ENCODE assay signal across 22 cellular contexts in the genomic region with DNA sequence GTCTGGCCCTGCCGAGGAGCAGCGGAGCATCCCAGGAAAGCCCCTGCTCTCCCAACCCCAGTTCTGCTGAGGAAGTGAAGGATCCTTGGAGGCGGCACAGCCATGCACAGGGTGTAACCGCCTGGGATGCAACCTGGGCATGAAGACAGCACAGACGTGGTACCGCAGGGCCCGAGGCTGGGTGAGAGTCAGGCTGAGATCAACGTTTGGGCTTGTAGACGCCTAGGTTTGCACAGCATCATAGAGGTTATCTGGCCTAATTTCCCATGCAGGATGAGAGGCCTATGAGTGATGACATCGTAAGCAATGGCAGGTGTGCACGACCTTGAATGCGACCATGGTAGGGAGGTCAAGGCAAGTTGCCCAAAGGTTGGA. TPM values are rescaled to one million over a fixed set of nuclear protein-coding genes. Genes with fewer than 3 reads are reported as not detected.
"Had no signal": no experiment of that assay in that cellular context is flagged by ENCODE, and none has a peak within 500 bp of the region (broad histone marks: within the 10 kb centered on the region; RNA-seq: fewer than 3 reads in every experiment).

No MANE protein-coding gene starts in this region.

- ATAC-seq: effector memory CD8-positive, alpha-beta T cell; stimulated activated naive B cell treated with anti-CD40 and anti-IgM and Interleukin-4, amounts not matched to agents 10 μg/mL and 1 μg/mL and 100 μg/mL, for 72 hours had no signal

- H3K4me3 ChIP-seq: hepatocyte, neural progenitor cell, transverse colon had no signal

- H3K27ac ChIP-seq: hepatocyte, neural progenitor cell, parathyroid adenoma, transverse colon had no signal

- H3K4me1 Mint-ChIP-seq: stimulated activated naive B cell treated with anti-CD40 and anti-IgM and Interleukin-4, amounts not matched to agents 10 μg/mL and 1 μg/mL and 100 μg/mL, for 72 hours had no signal

- H3K9ac ChIP-seq: neural progenitor cell, parathyroid adenoma had no signal

- H3K9me3 Mint-ChIP-seq: effector memory CD8-positive, alpha-beta T cell; stimulated activated naive B cell treated with anti-CD40 and anti-IgM and Interleukin-4, amounts not matched to agents 10 μg/mL and 1 μg/mL and 100 μg/mL, for 72 hours; T-helper 2 cell treated with Interferon-gamma antibody and Interleukin-4, amounts not matched to agents 5 μg/mL and 100 μg/mL, for 36 hours had no signal

- H3K36me3 ChIP-seq: neural progenitor cell, transverse colon had no signal

- H2AFZ ChIP-seq: hepatocyte, neural progenitor cell, parathyroid adenoma had no signal

- H3K4me3 Mint-ChIP-seq: activated naive CD8-positive, alpha-beta T cell; brain; effector memory CD8-positive, alpha-beta T cell; neural progenitor cell; stimulated activated naive B cell treated with anti-CD40 and anti-IgM and Interleukin-4, amounts not matched to agents 10 μg/mL and 1 μg/mL and 100 μg/mL, for 72 hours; T-helper 2 cell treated with Interferon-gamma antibody and Interleukin-4, amounts not matched to agents 5 μg/mL and 100 μg/mL, for 36 hours had no signal

- H3K36me3 Mint-ChIP-seq: activated naive CD8-positive, alpha-beta T cell; brain; neural progenitor cell; stimulated activated naive B cell treated with anti-CD40 and anti-IgM and Interleukin-4, amounts not matched to agents 10 μg/mL and 1 μg/mL and 100 μg/mL, for 72 hours had no signal

- H3K79me2 ChIP-seq: hepatocyte, parathyroid adenoma had no signal

- H3K27me3 Mint-ChIP-seq: activated naive CD8-positive, alpha-beta T cell; stimulated activated naive B cell treated with anti-CD40 and anti-IgM and Interleukin-4, amounts not matched to agents 10 μg/mL and 1 μg/mL and 100 μg/mL, for 72 hours had no signal

- DNase-seq: activated CD4-positive, alpha-beta T cell treated with anti-CD3 and anti-CD28 coated beads, Interleukin-2, amount 50 U/mL, for 1 hour; activated CD4-positive, CD25-positive, alpha-beta regulatory T cell; activated gamma-delta T cell treated with Interleukin-2 at 50 U/mL for 16 hours; amniotic stem cell; effector memory CD8-positive, alpha-beta T cell; left ventricle myocardium superior; mesendoderm; retina; stimulated activated CD4-positive, alpha-beta T cell treated with anti-CD3 and anti-CD28 coated beads, Interleukin-15, amount 100 ng/mL, for 24 hours; stimulated activated CD4-positive, alpha-beta T cell treated with anti-CD3 and anti-CD28 coated beads, Interleukin-4, amount 100 ng/mL, for 1 hour; stimulated activated naive B cell treated with anti-CD40 and anti-IgM and Interleukin-4, amounts not matched to agents 10 μg/mL and 1 μg/mL and 100 μg/mL, for 72 hours had no signal

- H3K27me3 ChIP-seq: hepatocyte, neural progenitor cell, transverse colon had no signal

- H3K27ac Mint-ChIP-seq: effector memory CD8-positive, alpha-beta T cell; stimulated activated naive B cell treated with anti-CD40 and anti-IgM and Interleukin-4, amounts not matched to agents 10 μg/mL and 1 μg/mL and 100 μg/mL, for 72 hours; T-helper 2 cell treated with Interferon-gamma antibody and Interleukin-4, amounts not matched to agents 5 μg/mL and 100 μg/mL, for 36 hours had no signal

- H3K4me1 ChIP-seq: neural progenitor cell, parathyroid adenoma had no signal

- H3K9me3 ChIP-seq: transverse colon had no signal

- H3K4me2 ChIP-seq: hepatocyte, neural progenitor cell had no signal

RNA-seq across cellular contexts. Expression of gene CALML3, which starts 7.5 kb away (rescaled TPM):
- total RNA-seq: activated CD8-positive, alpha-beta memory T cell treated with anti-CD3 and anti-CD28 coated beads for 36 hours; epithelial cell of proximal tubule; hepatocyte; kidney epithelial cell; left ventricle myocardium superior; skeletal muscle tissue; transverse colon had no signal
- polyA plus RNA-seq: hepatocyte had no signal

RNA-seq across cellular contexts. Expression of gene CALML5, which starts 32.8 kb away (rescaled TPM):
- total RNA-seq: activated CD8-positive, alpha-beta memory T cell treated with anti-CD3 and anti-CD28 coated beads for 36 hours; epithelial cell of proximal tubule; hepatocyte; kidney epithelial cell; left ventricle myocardium superior; skeletal muscle tissue; transverse colon had no signal
- polyA plus RNA-seq: hepatocyte had no signal
